In genomic region chr6:12661690-12662089, GRCh38 we compare ENCODE assay signal across 22 cellular contexts. TPM values are rescaled to one million over a fixed set of nuclear protein-coding genes. Genes with fewer than 3 reads are reported as not detected.
A peak's percentile ranks its signal among the peaks of the same experiment; 100 is the strongest.
DNase-seq lines count a peak whose midpoint lies in the region; ATAC-seq, FAIRE-seq and TF ChIP-seq lines count a peak whose summit lies in the region.
"Had no signal": no experiment of that assay in that cellular context is flagged by ENCODE, and none has a peak within 500 bp of the region (broad histone marks: within the 10 kb centered on the region; RNA-seq: fewer than 3 reads in every experiment).

No MANE protein-coding gene starts in this region.

- H3K27ac Mint-ChIP-seq in GM23338 = no peak overlapping the region
- H3K27ac Mint-ChIP-seq: B cell; CD4-positive, alpha-beta T cell; CD8-positive, alpha-beta T cell had no signal

- CTCF ChIA-PET in HepG2 (lab: Yijun Ruan, JAX; ENCODE audit: low intra/inter-chr PET ratio, low total read pairs) (no interaction called here), K562 (lab: Yijun Ruan, JAX; ENCODE audit: low intra/inter-chr PET ratio) (no interaction called here)

- H3K4me3 ChIP-seq in HepG2 (replicated peaks in 1 of 3; ENCODE audit: insufficient read depth in 1 of 3, low read depth in 2 of 3, low read length in 3 of 3) (no peak overlapping the region), right lobe of liver (no peak overlapping the region), GM23338 (no peak overlapping the region), K562 (no peak overlapping the region)
- H3K4me3 ChIP-seq: BLaER1 treated with 17β-estradiol and CSF1 and Interleukin-3, amounts not matched to agents 10 nM and 100 nM had no signal

- H3K27me3 ChIP-seq in HepG2 (ENCODE audit: control insufficient read depth in 1 of 2, insufficient read depth in 2 of 2, low read length in 2 of 2) = no peaks in the 10 kb centered on the region
- H3K27me3 ChIP-seq in right lobe of liver = no peaks in the 10 kb centered on the region
- no peaks in the 10 kb centered on the region for H3K27me3 ChIP-seq in GM23338 (ENCODE audit: insufficient read depth)
- H3K27me3 ChIP-seq in K562 (ENCODE audit: control insufficient read depth in 2 of 2, insufficient read depth in 2 of 2, low read length in 2 of 2) = peaks cover 6 to 12% of the 10 kb centered on the region in 2 experiments; a peak in 1 of 5 replicates
- H3K27me3 ChIP-seq: BLaER1 treated with 17β-estradiol and CSF1 and Interleukin-3, amounts not matched to agents 10 nM and 100 nM had no signal

- no peak overlapping the region for H3K4me3 Mint-ChIP-seq in GM23338
- H3K4me3 Mint-ChIP-seq: B cell; CD4-positive, alpha-beta T cell; CD8-positive, alpha-beta T cell had no signal

- no peak for TF ChIP-seq EP300 in HepG2 (IDR thresholded peaks at IDR 0.05; ENCODE audit: low read depth in 2 of 2, low read length in 2 of 2)
- no peak for TF ChIP-seq EP300 in HepG2 (CRISPR knock-in tag; IDR thresholded peaks at IDR 0.05; ENCODE audit: borderline replicate concordance)
- TF ChIP-seq EP300 in K562 (IDR thresholded peaks at IDR 0.05; ENCODE audit: low read length) = no peak

- H3K36me3 ChIP-seq in HepG2 (replicated peaks in 1 of 2; ENCODE audit: control insufficient read depth in 1 of 2, insufficient read depth in 2 of 2, low read length in 2 of 2) (no peaks in the 10 kb centered on the region), right lobe of liver (no peaks in the 10 kb centered on the region), GM23338 (ENCODE audit: insufficient read depth) (no peaks in the 10 kb centered on the region), K562 (ENCODE audit: control insufficient read depth, insufficient read depth, low read length) (no peaks in the 10 kb centered on the region)
- H3K36me3 ChIP-seq: BLaER1 treated with 17β-estradiol and CSF1 and Interleukin-3, amounts not matched to agents 10 nM and 100 nM had no signal

- TF ChIP-seq CTCF in HepG2 (CRISPR knock-in tag; IDR thresholded peaks at IDR 0.05) = no peak
- no peak for TF ChIP-seq CTCF in right lobe of liver (IDR thresholded peaks at IDR 0.05)
- TF ChIP-seq CTCF in GM23338 (conservative IDR thresholded peaks at IDR 0.05; ENCODE audit: low read depth in 2 of 2) = no peak
- TF ChIP-seq CTCF in K562 (IDR thresholded peaks at IDR 0.05 in 2 of 3, conservative IDR thresholded peaks at IDR 0.05 in 1 of 3; ENCODE audit: insufficient read depth in 2 of 3, low read depth in 1 of 3, low read length in 3 of 3) = no peak

- peaks cover 7% of the 10 kb centered on the region; the same call in 2 of the 3 replicates for H3K4me1 Mint-ChIP-seq in GM23338
- H3K4me1 Mint-ChIP-seq: B cell had no signal

- FAIRE-seq in HepG2 (lab: Jason Lieb, UNC) (no peak), K562 (lab: Jason Lieb, UNC) (no peak)
- FAIRE-seq: D721Med, G401.6, GM12891, GM19239 had no signal

- no peaks in the 10 kb centered on the region; the same call in 2 of the 3 replicates for H3K9me3 Mint-ChIP-seq in GM23338
- H3K9me3 Mint-ChIP-seq: CD4-positive, alpha-beta T cell; CD8-positive, alpha-beta T cell had no signal

- BruUV-seq in HepG2 (replicated peaks; lab: Mats Ljungman, UMichigan) (no TSS peak), K562 (replicated peaks; lab: Mats Ljungman, UMichigan) (no TSS peak)

- H3K27me3 Mint-ChIP-seq in GM23338 (ENCODE audit: insufficient read depth, low read depth, poor library complexity) = peaks cover 8% of the 10 kb centered on the region

- no peak overlapping the region for H3K9ac ChIP-seq in HepG2 (ENCODE audit: insufficient read depth, low read depth, low read length)
- H3K9ac ChIP-seq in K562 (ENCODE audit: insufficient read depth in 1 of 2, low read depth in 2 of 2, low read length in 2 of 2) = no peak overlapping the region
- H3K9ac ChIP-seq: BLaER1 treated with 17β-estradiol and CSF1 and Interleukin-3, amounts not matched to agents 10 nM and 100 nM had no signal

- in situ Hi-C loops in HepG2 (cut with HindIII; ENCODE audit: extremely low pct_ligation_motif_present, low pct_unique_long_range_greater_than_20kb) (no loop called here), K562 (cut with MboI) (no loop called here)

- TF ChIP-seq POLR2A in HepG2 (IDR thresholded peaks at IDR 0.05; ENCODE audit: insufficient read depth in 1 of 2, low read depth in 2 of 2, low read length in 2 of 2) (no peak), right lobe of liver (IDR thresholded peaks at IDR 0.05) (no peak), K562 (conservative IDR thresholded peaks at IDR 0.05) (no peak)

- ATAC-seq in HepG2 = no peak
- ATAC-seq in right lobe of liver = no peak
- ATAC-seq in GM23338 = no peak
- no peak for ATAC-seq in K562
- no peak for ATAC-seq in HG03280 (IDR thresholded peaks at IDR 0.05; ENCODE audit: unreplicated experiment)
- ATAC-seq: CD8-positive, alpha-beta T cell had no signal

- no peaks in the 10 kb centered on the region for H4K20me1 ChIP-seq in HepG2 (ENCODE audit: insufficient read depth, low read length)
- no peaks in the 10 kb centered on the region for H4K20me1 ChIP-seq in GM23338 (replicated peaks; ENCODE audit: insufficient read depth)
- no peaks in the 10 kb centered on the region for H4K20me1 ChIP-seq in K562 (replicated peaks; ENCODE audit: control insufficient read depth, insufficient read depth, low read length)
- H4K20me1 ChIP-seq: BLaER1 treated with 17β-estradiol and CSF1 and Interleukin-3, amounts not matched to agents 10 nM and 100 nM had no signal

- H3K9me1 ChIP-seq in K562 (ENCODE audit: control insufficient read depth, insufficient read depth, low read length) = no peaks in the 10 kb centered on the region

- no peak overlapping the region for H3K27ac ChIP-seq in HepG2 (ENCODE audit: extremely low read length, insufficient read depth, low read length)
- no peak overlapping the region for H3K27ac ChIP-seq in right lobe of liver
- no peak overlapping the region for H3K27ac ChIP-seq in GM23338 (ENCODE audit: low read depth)
- no peak overlapping the region for H3K27ac ChIP-seq in K562 (ENCODE audit: extremely low read depth, low read depth, low read length)
- H3K27ac ChIP-seq: BLaER1 treated with 17β-estradiol and CSF1 and Interleukin-3, amounts not matched to agents 10 nM and 100 nM; C4-2B had no signal

- H3K4me2 ChIP-seq in HepG2 (ENCODE audit: low read depth, low read length) (no peak overlapping the region), GM23338 (no peak overlapping the region), K562 (ENCODE audit: insufficient read depth, low read length) (no peak overlapping the region)
- H3K4me2 ChIP-seq: BLaER1 treated with 17β-estradiol and CSF1 and Interleukin-3, amounts not matched to agents 10 nM and 100 nM had no signal

- H2AFZ ChIP-seq in HepG2 (ENCODE audit: low read length) (no peak overlapping the region), GM23338 (0 out of 2 replicates have a peak overlapping the region, but pooled peaks have one; percentile 23), K562 (ENCODE audit: low read depth, low read length) (no peak overlapping the region)

- H3F3A ChIP-seq in GM23338 (replicated peaks; ENCODE audit: low read depth) = no peaks in the 10 kb centered on the region

- no peak for DNase-seq in HepG2 (ENCODE audit: low spot score)
- no peak for DNase-seq in right lobe of liver
- DNase-seq in GM23338 (ENCODE audit: low spot score) = no peak
- DNase-seq in K562 (ENCODE audit: extremely low read depth in 1 of 4, low spot score in 3 of 4) = no peak
- no peak for DNase-seq in activated naive CD4-positive, alpha-beta T cell treated with Interleukin-2 at 50 U/mL for 16 hours
- no peak for DNase-seq in NCI-H1048 (lab: John Stamatoyannopoulos, UW)
- DNase-seq: 8988T; AML-193; Caco-2; Calu3; CD4-positive, alpha-beta T cell; CD8-positive, alpha-beta T cell; DMS79 treated with DMSO at 0.1 percent for 48 hours; GF-D8 had no signal

- POLR2A ChIA-PET in HepG2 (lab: Yijun Ruan, JAX) (no interaction called here), K562 (lab: Yijun Ruan, JAX) (no interaction called here)

- 26% methylated on average over 4 of the region's 4 CpGs for WGBS in HepG2 (ENCODE audit: low lambda C conversion rate)
- 54% methylated on average over 4 of the region's 4 CpGs for WGBS in right lobe of liver (ENCODE audit: insufficient coverage, low coverage, low lambda C conversion rate, missing lambda C conversion rate)
- WGBS in K562 (ENCODE audit: insufficient coverage, low coverage, missing lambda C conversion rate) = 2% methylated on average over 4 of the region's 4 CpGs

- no peaks in the 10 kb centered on the region for H3K4me1 ChIP-seq in HepG2 (ENCODE audit: insufficient read depth, low read length)
- H3K4me1 ChIP-seq in right lobe of liver = no peaks in the 10 kb centered on the region
- H3K4me1 ChIP-seq in GM23338 (ENCODE audit: insufficient read depth) = no peaks in the 10 kb centered on the region
- no peaks in the 10 kb centered on the region for H3K4me1 ChIP-seq in K562 (replicated peaks in 1 of 2; ENCODE audit: control insufficient read depth in 2 of 2, insufficient read depth in 2 of 2, low read length in 2 of 2)
- H3K4me1 ChIP-seq: BLaER1 treated with 17β-estradiol and CSF1 and Interleukin-3, amounts not matched to agents 10 nM and 100 nM; Caco-2 had no signal

- TF ChIP-seq RAD21 in HepG2 (CRISPR knock-in tag; IDR thresholded peaks at IDR 0.05) (no peak), K562 (CRISPR knock-in tag; conservative IDR thresholded peaks at IDR 0.05 in 1 of 2, IDR thresholded peaks at IDR 0.05 in 1 of 2) (no peak)

- no peaks in the 10 kb centered on the region for H3K9me2 ChIP-seq in GM23338 (ENCODE audit: insufficient read depth)

- H3K79me2 ChIP-seq in HepG2 (ENCODE audit: insufficient read depth, low read length) = no peaks in the 10 kb centered on the region
- no peaks in the 10 kb centered on the region for H3K79me2 ChIP-seq in GM23338 (replicated peaks; ENCODE audit: insufficient read depth)
- H3K79me2 ChIP-seq in K562 (ENCODE audit: control insufficient read depth, insufficient read depth, low read length) = no peaks in the 10 kb centered on the region

- no peaks in the 10 kb centered on the region for H3K9me3 ChIP-seq in HepG2 (ENCODE audit: low read length)
- no peaks in the 10 kb centered on the region for H3K9me3 ChIP-seq in right lobe of liver
- H3K9me3 ChIP-seq in K562 (replicated peaks; ENCODE audit: control insufficient read depth, insufficient read depth, low read depth, low read length) = no peaks in the 10 kb centered on the region
- H3K9me3 ChIP-seq: BLaER1 treated with 17β-estradiol and CSF1 and Interleukin-3, amounts not matched to agents 10 nM and 100 nM; Caco-2 had no signal

- intact Hi-C loops in HepG2 (cut with micrococcal nuclease; ENCODE audit: unreplicated experiment) = no loop called here
- intact Hi-C loops in right lobe of liver (cut with DNase I) = no loop called here
- intact Hi-C loops in K562 (cut with micrococcal nuclease) = no loop called here

- H3K36me3 Mint-ChIP-seq in GM23338 (ENCODE audit: low read depth) = no peaks in the 10 kb centered on the region
- H3K36me3 Mint-ChIP-seq: CD8-positive, alpha-beta T cell had no signal

RNA-seq across cellular contexts. Expression of gene PHACTR1, which starts 54.9 kb away (rescaled TPM):
- 0.09 TPM in 1 of 2 replicates, not detected in the other for total RNA-seq in HepG2 (2016; rRNA removed; fragmentation: Illumina TruSeq; extraction: Trizol)
- under 0.01 TPM in 1 of 2 replicates, not detected in the other for total RNA-seq in HepG2 (2016; cell fraction: cytosol; rRNA removed; fragmentation: Illumina TruSeq; extraction: Trizol; ENCODE audit: low read depth)
- total RNA-seq in HepG2 (2016; cell fraction: insoluble cytoplasmic fraction; rRNA removed; fragmentation: Illumina TruSeq; extraction: Trizol) = 0.06 TPM in 1 of 2 replicates, not detected in the other
- 0.06 TPM in 1 of 2 replicates, not detected in the other for total RNA-seq in HepG2 (2016; cell fraction: membrane; rRNA removed; fragmentation: Illumina TruSeq; extraction: Trizol)
- total RNA-seq in HepG2 (2016; cell fraction: nucleus; rRNA removed; fragmentation: Illumina TruSeq; extraction: Trizol) = not detected in 2 replicates
- polyA plus RNA-seq in HepG2 (2011; rRNA removed) = 0.04 TPM in 1 of 2 replicates, not detected in the other
- polyA plus RNA-seq in HepG2 (2011; cell fraction: cytosol; rRNA removed) = not detected in 2 replicates
- 0.03 and 0.10 TPM in 2 replicates for polyA plus RNA-seq in HepG2 (2011; cell fraction: nucleus; rRNA removed)
- polyA plus RNA-seq in HepG2 (2012) = 0.50 and 0.79 TPM in 2 replicates
- polyA plus RNA-seq in HepG2 (2016; cell fraction: cytosol; fragmentation: Illumina TruSeq; extraction: Trizol; ENCODE audit: low read depth) = not detected in 2 replicates
- polyA plus RNA-seq in HepG2 (2016; cell fraction: insoluble cytoplasmic fraction; fragmentation: Illumina TruSeq; extraction: Trizol; ENCODE audit: low read depth) = not detected in 2 replicates
- not detected in 2 replicates for polyA plus RNA-seq in HepG2 (2016; cell fraction: membrane; fragmentation: Illumina TruSeq; extraction: Trizol; ENCODE audit: low read depth)
- polyA plus RNA-seq in HepG2 (2016; cell fraction: nucleus; fragmentation: Illumina TruSeq; extraction: Trizol; ENCODE audit: insufficient read depth, low read depth) = not detected in 2 replicates
- 0.04 and 0.26 TPM in 2 replicates for polyA minus RNA-seq in HepG2 (2011; rRNA and poly(A)+ RNA removed; ENCODE audit: low replicate concordance)
- not detected in 2 replicates for polyA minus RNA-seq in HepG2 (2011; cell fraction: cytosol; rRNA and poly(A)+ RNA removed)
- polyA minus RNA-seq in HepG2 (2011; cell fraction: nucleus; rRNA and poly(A)+ RNA removed) = not detected in 2 replicates
- 1 to 10 TPM in 2 of 6 experiments, under 1 TPM in 4; 0.20 to 3.5 (median 0.93) TPM for total RNA-seq in right lobe of liver
- 11.7 and 19.3 TPM in 2 replicates for total RNA-seq in GM23338 (2014; rRNA removed; shearing (Covaris generic))
- 5.9 and 6.0 TPM in 2 replicates for polyA plus RNA-seq in GM23338 (2016; fragmentation: Nextera tagmentation; extraction: Ambion mirVana)
- 17.9 and 22.1 TPM in 2 replicates for total RNA-seq in K562 (2011; cell fraction: chromatin; rRNA removed; ENCODE audit: low replicate concordance)
- total RNA-seq in K562 (2011; cell fraction: nucleolus; rRNA removed) = 12.0 and 12.5 TPM in 2 replicates
- total RNA-seq in K562 (2011; cell fraction: nucleoplasm; rRNA removed) = 16.9 and 21.8 TPM in 2 replicates
- 19.3 and 22.8 TPM in 2 replicates for total RNA-seq in K562 (2014; rRNA removed)
- 13.9 and 17.9 TPM in 2 replicates for total RNA-seq in K562 (2014; rRNA removed; fragmentation: Illumina TruSeq; extraction: Trizol)
- 22.0 and 27.5 TPM in 2 replicates for total RNA-seq in K562 (2015; rRNA removed; fragmentation: Illumina TruSeq; extraction: Trizol)
- 19.7 and 25.3 TPM in 2 replicates for total RNA-seq in K562 (2021)
- 11.5 and 13.0 TPM in 2 replicates for polyA plus RNA-seq in K562 (2011; rRNA removed)
- polyA plus RNA-seq in K562 (2011; cell fraction: cytosol; rRNA removed) = 4.3 and 7.3 TPM in 2 replicates
- 12.3 and 12.5 TPM in 2 replicates for polyA plus RNA-seq in K562 (2011; cell fraction: nucleus; rRNA removed)
- 11.6 and 24.0 TPM in 2 replicates for polyA plus RNA-seq in K562 (2012)
- polyA plus RNA-seq in K562 (2014; fragmentation: Illumina TruSeq; extraction: Trizol) = 20.6 and 23.4 TPM in 2 replicates
- 10 to 100 TPM; 23.6 to 32.6 TPM for polyA plus RNA-seq in K562 (2014; fragmentation: Nextera tagmentation; extraction: Ambion mirVana)
- 12.8 and 13.6 TPM in 2 replicates for polyA plus RNA-seq in K562 (2014; rRNA removed)
- 25.3 and 30.3 TPM in 2 replicates for polyA minus RNA-seq in K562 (2011; rRNA and poly(A)+ RNA removed)
- polyA minus RNA-seq in K562 (2011; cell fraction: cytosol; rRNA and poly(A)+ RNA removed) = 15.2 and 18.7 TPM in 2 replicates
- polyA minus RNA-seq in K562 (2011; cell fraction: nucleus; rRNA and poly(A)+ RNA removed) = 7.9 and 14.4 TPM in 2 replicates

Comparison
In these comparisons a context has a peak if more than half of its experiments do, and no peak if none do; other contexts are left out.
1. Of the 241 proteins assayed by ChIP-seq in both HepG2 and K562: peak only in HepG2: none; only in K562: MAFG; in both: MAFF and MAFK; in neither: 238.